1 cellular context compared by ENCODE assay signal in genomic region chr19:45591004-45591637, GRCh38.
TF ChIP-seq lines count a peak whose summit lies in the region.

No MANE protein-coding gene starts in this region.

TF ChIP-seq in HepG2, 621 proteins besides CTCF, POLR2A, EP300 and RAD21 (continued from another document):
- TF ChIP-seq TSC22D2 (CRISPR knock-in tag; IDR thresholded peaks at IDR 0.05; ENCODE audit: borderline replicate concordance) (peak; percentile 96), JARID2 (CRISPR knock-in tag; IDR thresholded peaks at IDR 0.05; ENCODE audit: insufficient replicate concordance) (peak; percentile 60), DZIP1 (CRISPR knock-in tag; IDR thresholded peaks at IDR 0.05) (peak; percentile 83; the same call in 1 of the 2 replicates), ZNF251 (CRISPR knock-in tag; IDR thresholded peaks at IDR 0.05) (no peak), TERF1 (CRISPR knock-in tag; IDR thresholded peaks at IDR 0.05) (no peak), NPAS2 (CRISPR knock-in tag; IDR thresholded peaks at IDR 0.05; ENCODE audit: borderline replicate concordance) (no peak), ZNF232 (CRISPR knock-in tag; IDR thresholded peaks at IDR 0.05; ENCODE audit: borderline replicate concordance) (peak; percentile 72; the same call in 1 of the 2 replicates), MXI1 (IDR thresholded peaks at IDR 0.05; ENCODE audit: borderline replicate concordance, low read depth, low read length) (peak; percentile 50; the same call in 1 of the 3 replicates), NFAT5 (CRISPR knock-in tag; IDR thresholded peaks at IDR 0.05) (peak; percentile 36; the same call in 1 of the 2 replicates), ZNF7 (CRISPR knock-in tag; IDR thresholded peaks at IDR 0.05) (no peak), NFKBIZ (CRISPR knock-in tag; IDR thresholded peaks at IDR 0.05) (peak; percentile 68; the same call in 1 of the 2 replicates), ZNF781 (CRISPR knock-in tag; IDR thresholded peaks at IDR 0.05; ENCODE audit: borderline replicate concordance, not compliant biosample characterization) (peak; percentile 78), MED8 (CRISPR knock-in tag; IDR thresholded peaks at IDR 0.05; ENCODE audit: insufficient replicate concordance) (no peak), AHR (CRISPR knock-in tag; IDR thresholded peaks at IDR 0.05) (peak; percentile 75; the same call in 1 of the 2 replicates), ZNF510 (CRISPR knock-in tag; IDR thresholded peaks at IDR 0.05; ENCODE audit: low read depth) (no peak), ZBTB7A (CRISPR knock-in tag; IDR thresholded peaks at IDR 0.05) (0 out of 2 replicates have a peak, but pooled peaks have one; percentile 74), U2AF2 (IDR thresholded peaks at IDR 0.05; ENCODE audit: low read depth, low read length) (no peak), NONO (IDR thresholded peaks at IDR 0.05) (no peak), NONO (CRISPR knock-in tag; conservative IDR thresholded peaks at IDR 0.05) (peak; percentile 75; the same call in 1 of the 2 replicates), RBM22 (optimal IDR thresholded peaks at IDR 0.05; ENCODE audit: low read length) (no peak), ZNF333 (CRISPR knock-in tag; IDR thresholded peaks at IDR 0.05; ENCODE audit: borderline replicate concordance) (no peak), ZNF383 (CRISPR knock-in tag; IDR thresholded peaks at IDR 0.05; ENCODE audit: borderline replicate concordance) (no peak), HOXA5 (CRISPR knock-in tag; IDR thresholded peaks at IDR 0.05) (no peak), GFI1 (CRISPR knock-in tag; IDR thresholded peaks at IDR 0.05; ENCODE audit: borderline replicate concordance) (no peak), PITX1 (CRISPR knock-in tag; IDR thresholded peaks at IDR 0.05) (peak; percentile 72), ZNF607 (CRISPR knock-in tag; IDR thresholded peaks at IDR 0.05; ENCODE audit: borderline replicate concordance) (no peak), GATA4 (IDR thresholded peaks at IDR 0.05; ENCODE audit: borderline replicate concordance, low read depth) (no peak), MYPOP (CRISPR knock-in tag; IDR thresholded peaks at IDR 0.05) (peak; percentile 91; the same call in 1 of the 2 replicates)
